Comparison of ENCODE assay signal across 13 cellular contexts in the genomic region with DNA sequence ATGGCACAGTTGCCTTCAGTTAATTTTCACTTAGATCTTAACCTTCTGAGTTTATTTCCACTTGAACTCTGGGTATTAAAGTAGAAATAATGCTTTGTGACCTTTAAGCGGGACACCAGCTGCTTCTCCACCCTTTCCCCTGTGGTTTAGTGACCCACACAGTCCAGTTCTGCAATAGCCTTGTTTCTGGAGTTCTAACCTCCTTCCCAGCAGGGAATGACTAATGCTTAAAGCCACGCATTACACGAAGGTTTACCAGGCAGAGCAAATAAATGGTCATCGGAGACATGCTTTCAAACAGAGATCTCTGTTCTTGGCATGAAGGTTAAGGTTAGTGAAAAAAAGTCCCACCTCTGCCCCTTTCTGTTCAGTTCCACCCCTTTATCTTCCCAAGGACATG. TPM values are rescaled to one million over a fixed set of nuclear protein-coding genes. Genes with fewer than 3 reads are reported as not detected.
DNase-seq lines count a peak whose midpoint lies in the region; ATAC-seq and TF ChIP-seq lines count a peak whose summit lies in the region.
"Had no signal": no experiment of that assay in that cellular context is flagged by ENCODE, and none has a peak within 500 bp of the region (broad histone marks: within the 10 kb centered on the region; RNA-seq: fewer than 3 reads in every experiment).

No MANE protein-coding gene starts in this region.

- H3K27ac Mint-ChIP-seq in activated CD4-positive, alpha-beta T cell treated with anti-CD3 and anti-CD28 coated beads, Interleukin-2, amount 10 ng/mL, durations not matched to agents 7 days and 5 days: no peak overlapping the region
- H3K27ac Mint-ChIP-seq: CD14-positive monocyte had no signal

- H3K27me3 ChIP-seq in adrenal gland (no peaks in the 10 kb centered on the region), ovary (no peaks in the 10 kb centered on the region)

- H3K36me3 Mint-ChIP-seq in activated CD4-positive, alpha-beta T cell treated with anti-CD3 and anti-CD28 coated beads, Interleukin-2, amount 10 ng/mL, durations not matched to agents 7 days and 5 days (ENCODE audit: low read depth): no peaks in the 10 kb centered on the region
- H3K36me3 Mint-ChIP-seq: CD14-positive monocyte had no signal

- no peak overlapping the region for H3K4me3 Mint-ChIP-seq in activated CD4-positive, alpha-beta T cell treated with anti-CD3 and anti-CD28 coated beads, Interleukin-2, amount 10 ng/mL, durations not matched to agents 7 days and 5 days
- H3K4me3 Mint-ChIP-seq: activated T-cell treated with anti-CD3 and anti-CD28 coated beads, Interleukin-2, amount 50 U/mL, for 4 hours; CD14-positive monocyte; neural crest cell had no signal

- peak overlapping the region in 4 of 5 donors; percentile 11 to 81 (median 65) for H3K27ac ChIP-seq in adrenal gland
- H3K27ac ChIP-seq in ovary: no peak overlapping the region

- TF ChIP-seq EP300 in ovary (IDR thresholded peaks at IDR 0.05): peak; percentile 41

- DNase-seq in AG09319 (ENCODE audit: extremely low read depth, low read depth) (peak; percentile 71), adrenal gland (peak; percentile 32 to 84 (median 58)), foreskin fibroblast (peak; percentile 94 to 95), ovary (no peak), KBM-7 (no peak)
- DNase-seq in activated CD4-positive, alpha-beta T cell treated with anti-CD3 and anti-CD28 coated beads, Interleukin-2, amount 10 ng/mL, durations not matched to agents 7 days and 5 days: no peak
- DNase-seq: activated T-cell treated with anti-CD3 and anti-CD28 coated beads, Interleukin-2, amount 50 U/mL, for 4 hours had no signal

- peaks cover 5% of the 10 kb centered on the region for H3K4me1 Mint-ChIP-seq in activated CD4-positive, alpha-beta T cell treated with anti-CD3 and anti-CD28 coated beads, Interleukin-2, amount 10 ng/mL, durations not matched to agents 7 days and 5 days
- H3K4me1 Mint-ChIP-seq: CD14-positive monocyte had no signal

- TF ChIP-seq POLR2A in adrenal gland (IDR thresholded peaks at IDR 0.05) (no peak), ovary (IDR thresholded peaks at IDR 0.05) (no peak)

- no peak for ATAC-seq in GM21717 (IDR thresholded peaks at IDR 0.05; ENCODE audit: unreplicated experiment)
- ATAC-seq in HG02759 (IDR thresholded peaks at IDR 0.05; ENCODE audit: unreplicated experiment): no peak
- ATAC-seq: activated T-cell treated with anti-CD3 and anti-CD28 coated beads, Interleukin-2, amount 50 U/mL, for 4 hours; HCT116 had no signal

- H3K9me3 Mint-ChIP-seq in activated CD4-positive, alpha-beta T cell treated with anti-CD3 and anti-CD28 coated beads, Interleukin-2, amount 10 ng/mL, durations not matched to agents 7 days and 5 days: peaks cover 7% of the 10 kb centered on the region

- no peaks in the 10 kb centered on the region for H3K36me3 ChIP-seq in adrenal gland (replicated peaks in 1 of 2)
- H3K36me3 ChIP-seq in ovary: no peaks in the 10 kb centered on the region

- POLR2A ChIA-PET in activated CD4-positive, alpha-beta T cell treated with anti-CD3 and anti-CD28 coated beads, Interleukin-2, amount 10 ng/mL, durations not matched to agents 7 days and 5 days (lab: Charles Lee): no interaction called here

- CTCF ChIA-PET in activated CD4-positive, alpha-beta T cell treated with anti-CD3 and anti-CD28 coated beads, Interleukin-2, amount 10 ng/mL, durations not matched to agents 7 days and 5 days (lab: Charles Lee): no interaction called here

- in situ Hi-C loops in KBM-7 (cut with MboI; ENCODE audit: low pct_unique_long_range_greater_than_20kb, low sequenced_read_pairs): no loop called here

- no peak overlapping the region for H3K4me3 ChIP-seq in adrenal gland
- H3K4me3 ChIP-seq in foreskin fibroblast (ENCODE audit: low read depth in 1 of 2, low read length in 2 of 2): no peak overlapping the region
- H3K4me3 ChIP-seq in ovary: no peak overlapping the region

- H3K27me3 Mint-ChIP-seq in activated CD4-positive, alpha-beta T cell treated with anti-CD3 and anti-CD28 coated beads, Interleukin-2, amount 10 ng/mL, durations not matched to agents 7 days and 5 days: peaks cover 21% of the 10 kb centered on the region

- H3K4me1 ChIP-seq in adrenal gland (replicated peaks in 1 of 2) (peaks cover 14 to 28% of the 10 kb centered on the region in 2 donors), ovary (ENCODE audit: insufficient read depth) (no peaks in the 10 kb centered on the region)

- WGBS in adrenal gland, 4 donors: 15 to 41% (median 25%) methylated on average over 4 of the region's 4 CpGs
- WGBS in ovary, 3 donors: 20 to 48% (median 36%) methylated on average over 4 of the region's 4 CpGs

- H3K9me3 ChIP-seq in adrenal gland (replicated peaks in 1 of 3) (no peaks in the 10 kb centered on the region), ovary (no peaks in the 10 kb centered on the region)

- intact Hi-C loops in adrenal gland (cut with DNase I) (no loop called here), ovary (cut with DNase I) (no loop called here)

- TF ChIP-seq CTCF in AG09319 (IDR thresholded peaks at IDR 0.05; ENCODE audit: low read depth, low read length): no peak; the same call in 1 of the 2 replicates
- TF ChIP-seq CTCF in adrenal gland (IDR thresholded peaks at IDR 0.05): no peak
- TF ChIP-seq CTCF in foreskin fibroblast (IDR thresholded peaks at IDR 0.05; ENCODE audit: low read depth, low read length): no peak
- TF ChIP-seq CTCF in ovary (IDR thresholded peaks at IDR 0.05): no peak

RNA-seq across cellular contexts. Expression of gene MEDAG, which starts 25.3 kb away (rescaled TPM):
- total RNA-seq in adrenal gland (1 to 10 TPM; 2.2 to 4.0 (median 3.2) TPM), ovary (10 to 100 TPM in 5 of 7 donors, 1 to 10 TPM in 2; 3.5 to 44.0 (median 17.2) TPM)
- polyA plus RNA-seq in adrenal gland (10 to 100 TPM in 1 of 3 donors, 1 to 10 TPM in 2; 2.2 to 19.8 (median 4.9) TPM), ovary (10 to 100 TPM in 1 of 2 donors, 1 to 10 TPM in 1; 6.1 to 37.6 TPM)
- not detected for total RNA-seq in activated CD4-positive, alpha-beta T cell treated with anti-CD3 and anti-CD28 coated beads, Interleukin-2, amount 10 ng/mL, durations not matched to agents 7 days and 5 days
- total RNA-seq: activated T-cell treated with anti-CD3 and anti-CD28 coated beads, Interleukin-2, amount 50 U/mL, for 4 hours; neural crest cell; T-helper 2 cell treated with Interferon-gamma antibody and Interleukin-4, amounts not matched to agents 100 ng/mL and 5 ng/mL, for 36 hours had no signal
- polyA plus RNA-seq: CD14-positive monocyte had no signal

RNA-seq across cellular contexts. Expression of gene TEX26, which starts 51.7 kb away (rescaled TPM):
- total RNA-seq in adrenal gland (under 1 TPM in 1 of 8 donors, not detected in 7; 0.70 TPM), ovary (not detected)
- polyA plus RNA-seq in adrenal gland (1 to 10 TPM in 1 of 3 donors, under 1 TPM in 2; 0.10 to 1.1 (median 0.32) TPM), ovary (under 1 TPM in 1 of 2 donors, not detected in 1; 0.45 TPM)
- not detected for total RNA-seq in activated CD4-positive, alpha-beta T cell treated with anti-CD3 and anti-CD28 coated beads, Interleukin-2, amount 10 ng/mL, durations not matched to agents 7 days and 5 days
- total RNA-seq: activated T-cell treated with anti-CD3 and anti-CD28 coated beads, Interleukin-2, amount 50 U/mL, for 4 hours; neural crest cell; T-helper 2 cell treated with Interferon-gamma antibody and Interleukin-4, amounts not matched to agents 100 ng/mL and 5 ng/mL, for 36 hours had no signal
- polyA plus RNA-seq: CD14-positive monocyte had no signal

Comparison
In these comparisons a context has a peak if more than half of its experiments do, and no peak if none do; other contexts are left out.
1. DNase-seq: peak in AG09319 (single experiment), adrenal gland (7 of 7) and foreskin fibroblast (2 of 2); none in ovary (0 of 5), activated CD4-positive, alpha-beta T cell treated with anti-CD3 and anti-CD28 coated beads, Interleukin-2, amount 10 ng/mL, durations not matched to agents 7 days and 5 days (single experiment) and KBM-7 (single experiment).
2. H3K27ac ChIP-seq: peak in adrenal gland (4 of 5); none in ovary (0 of 2).